ENCODE assay signal across 9 cellular contexts in genomic region chr16:1048442-1049112, GRCh38. TPM values are rescaled to one million over a fixed set of nuclear protein-coding genes. Genes with fewer than 3 reads are reported as not detected.
DNase-seq lines count a peak whose midpoint lies in the region; TF ChIP-seq lines count a peak whose summit lies in the region.
"Had no signal": no experiment of that assay in that cellular context is flagged by ENCODE, and none has a peak within 500 bp of the region (broad histone marks: within the 10 kb centered on the region; RNA-seq: fewer than 3 reads in every experiment).

No MANE protein-coding gene starts in this region.

- TF ChIP-seq CTCF in C4-2B (conservative IDR thresholded peaks at IDR 0.05) (no peak), suprapubic skin (IDR thresholded peaks at IDR 0.05) (no peak), prostate gland (IDR thresholded peaks at IDR 0.05) (no peak)

- DNase-seq in HEK293T (ENCODE audit: extremely low spot score): peak; percentile 83
- DNase-seq in anterior cingulate cortex (lab: John Stamatoyannopoulos, UW): peak in 49 of 58 donors; percentile 20 to 88 (median 68)
- DNase-seq in lung microvascular endothelial cell (ENCODE audit: low read depth in 2 of 2): peak; percentile 39 to 48
- no peak for DNase-seq in suprapubic skin (ENCODE audit: low spot score in 2 of 2)
- DNase-seq in activated CD4-positive, CD25-positive, alpha-beta regulatory T cell treated with anti-CD3 and anti-CD28 coated beads, Interleukin-2, amount 50 U/mL, for 72 hours: no peak
- no peak for DNase-seq in prostate gland (ENCODE audit: low spot score)
- DNase-seq in SKM-1 (lab: John Stamatoyannopoulos, UW; ENCODE audit: unreplicated experiment): no peak

- POLR2A ChIA-PET in HEK293T (lab: Yijun Ruan, JAX): no interaction called here

- CTCF ChIA-PET in HEK293T (lab: Yijun Ruan, JAX): no interaction called here

- H3K4me1 ChIP-seq in suprapubic skin (peaks cover 23% of the 10 kb centered on the region), prostate gland (replicated peaks) (no peaks in the 10 kb centered on the region)

- intact Hi-C loops in prostate gland (cut with DNase I): no loop called here

- no peak for TF ChIP-seq EP300 in suprapubic skin (IDR thresholded peaks at IDR 0.05)

- H3K27ac ChIP-seq in C4-2B: peak overlapping the region; percentile 27
- no peak overlapping the region for H3K27ac ChIP-seq in suprapubic skin
- H3K27ac ChIP-seq in prostate gland: no peak overlapping the region

- H3K9me3 ChIP-seq in suprapubic skin (no peaks in the 10 kb centered on the region), prostate gland (no peaks in the 10 kb centered on the region)

- TF ChIP-seq POLR2A in suprapubic skin (IDR thresholded peaks at IDR 0.05): no peak
- TF ChIP-seq POLR2A in prostate gland (IDR thresholded peaks at IDR 0.05): no peak

- WGBS in suprapubic skin: 34% methylated on average over 13 of the region's 37 CpGs
- 25% methylated on average over 26 of the region's 37 CpGs for WGBS in prostate gland

- H3K36me3 ChIP-seq in suprapubic skin: no peaks in the 10 kb centered on the region
- H3K36me3 ChIP-seq in prostate gland: no peaks in the 10 kb centered on the region

- H3K27me3 ChIP-seq in suprapubic skin (peaks cover 77% of the 10 kb centered on the region), prostate gland (replicated peaks; ENCODE audit: insufficient read depth) (peaks cover 37% of the 10 kb centered on the region)

- H3K4me3 ChIP-seq in suprapubic skin (no peak overlapping the region), prostate gland (no peak overlapping the region)

TF ChIP-seq in HEK293T, 16 proteins besides CTCF, POLR2A, EP300 and RAD21:
- TF ChIP-seq ARNT (IDR thresholded peaks at IDR 0.05) (no peak), SP1 (IDR thresholded peaks at IDR 0.05) (no peak), ZNF384 (IDR thresholded peaks at IDR 0.05) (no peak), L3MBTL2 (conservative IDR thresholded peaks at IDR 0.05) (no peak), LEF1 (IDR thresholded peaks at IDR 0.05; ENCODE audit: borderline replicate concordance) (no peak), FOXK2 (IDR thresholded peaks at IDR 0.05) (no peak), CTBP1 (IDR thresholded peaks at IDR 0.05; ENCODE audit: borderline replicate concordance) (no peak), FOXM1 (IDR thresholded peaks at IDR 0.05; ENCODE audit: borderline replicate concordance) (no peak), HDGF (IDR thresholded peaks at IDR 0.05; ENCODE audit: borderline replicate concordance) (no peak), TARDBP (IDR thresholded peaks at IDR 0.05) (no peak), NFRKB (IDR thresholded peaks at IDR 0.05) (no peak), FOXA1 (IDR thresholded peaks at IDR 0.05) (no peak), ELF4 (IDR thresholded peaks at IDR 0.05) (no peak), BHLHE40 (IDR thresholded peaks at IDR 0.05; ENCODE audit: borderline replicate concordance) (no peak), SUZ12 (IDR thresholded peaks at IDR 0.05) (no peak)
- TF ChIP-seq, protein P1, sequence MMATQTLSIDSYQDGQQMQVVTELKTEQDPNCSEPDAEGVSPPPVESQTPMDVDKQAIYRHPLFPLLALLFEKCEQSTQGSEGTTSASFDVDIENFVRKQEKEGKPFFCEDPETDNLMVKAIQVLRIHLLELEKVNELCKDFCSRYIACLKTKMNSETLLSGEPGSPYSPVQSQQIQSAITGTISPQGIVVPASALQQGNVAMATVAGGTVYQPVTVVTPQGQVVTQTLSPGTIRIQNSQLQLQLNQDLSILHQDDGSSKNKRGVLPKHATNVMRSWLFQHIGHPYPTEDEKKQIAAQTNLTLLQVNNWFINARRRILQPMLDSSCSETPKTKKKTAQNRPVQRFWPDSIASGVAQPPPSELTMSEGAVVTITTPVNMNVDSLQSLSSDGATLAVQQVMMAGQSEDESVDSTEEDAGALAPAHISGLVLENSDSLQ (IDR thresholded peaks at IDR 0.05): no peak

RNA-seq across cellular contexts. Expression of gene SSTR5, which starts 24.0 kb away (rescaled TPM):
- total RNA-seq in lung microvascular endothelial cell: 0.20 and 0.22 TPM in 2 replicates
- 1 to 10 TPM in 1 of 4 donors, not detected in 3; 1.5 TPM for total RNA-seq in suprapubic skin
- 1 to 10 TPM; 1.1 to 1.8 TPM for total RNA-seq in prostate gland
- total RNA-seq: mononuclear cell had no signal

RNA-seq across cellular contexts. Expression of gene C1QTNF8, which starts 47.5 kb away (rescaled TPM):
- total RNA-seq in lung microvascular endothelial cell (not detected in 2 replicates), suprapubic skin (not detected), prostate gland (under 1 TPM in 1 of 2 donors, not detected in 1; 0.34 TPM)
- total RNA-seq: mononuclear cell had no signal

Comparison
In these comparisons a context has a peak if more than half of its experiments do, and no peak if none do; other contexts are left out.
1. DNase-seq: peak in HEK293T (single experiment), anterior cingulate cortex (49 of 58) and lung microvascular endothelial cell (2 of 2); none in suprapubic skin (0 of 2), activated CD4-positive, CD25-positive, alpha-beta regulatory T cell treated with anti-CD3 and anti-CD28 coated beads, Interleukin-2, amount 50 U/mL, for 72 hours (single experiment), prostate gland (single experiment) and SKM-1 (single experiment).